ENCODE assay signal across 28 cellular contexts in genomic region chr19:39802958-39803357, GRCh38. TPM values are rescaled to one million over a fixed set of nuclear protein-coding genes. Genes with fewer than 3 reads are reported as not detected.
A peak's percentile ranks its signal among the peaks of the same experiment; 100 is the strongest.
DNase-seq lines count a peak whose midpoint lies in the region; ATAC-seq and TF ChIP-seq lines count a peak whose summit lies in the region.
"Had no signal": no experiment of that assay in that cellular context is flagged by ENCODE, and none has a peak within 500 bp of the region (broad histone marks: within the 10 kb centered on the region; RNA-seq: fewer than 3 reads in every experiment).

No MANE protein-coding gene starts in this region.

- no peaks in the 10 kb centered on the region for H3K9me3 Mint-ChIP-seq in activated naive CD8-positive, alpha-beta T cell treated with anti-CD3 and anti-CD28 coated beads, Interleukin-2, amount 50 U/mL, for 24 hours
- H3K9me3 Mint-ChIP-seq in activated naive CD8-positive, alpha-beta T cell treated with anti-CD3 and anti-CD28 coated beads for 36 hours = no peaks in the 10 kb centered on the region
- H3K9me3 Mint-ChIP-seq in nephron progenitor cell = peaks cover 1% of the 10 kb centered on the region
- H3K9me3 Mint-ChIP-seq: H9; stimulated activated naive CD8-positive, alpha-beta T cell treated with anti-CD3 and anti-CD28 coated beads, Interleukin-15, Interleukin-2, amounts not matched to agents 100 ng/mL and 50 ng/mL, for 24 hours had no signal

- H3K36me3 ChIP-seq in Panc1 (ENCODE audit: control insufficient read depth, insufficient read depth, low read length) = no peaks in the 10 kb centered on the region
- H3K36me3 ChIP-seq in A673 (ENCODE audit: insufficient read depth, low read length, poor library complexity, severe bottlenecking) = no peaks in the 10 kb centered on the region
- H3K36me3 ChIP-seq: BLaER1 treated with 17β-estradiol and CSF1 and Interleukin-3, amounts not matched to agents 10 nM and 100 nM; tibial artery had no signal

- POLR2A ChIA-PET in Panc1 (lab: Charles Lee) = interaction anchor here (0.6 to 2.7 kb wide), 9 partner anchors 8 to 199 kb away, joined by 3 to 12 read pairs (median 4); partner anchors contain the start of gene DYRK1B
- POLR2A ChIA-PET in A673 (lab: Charles Lee; ENCODE audit: low non-redundant PET) = no interaction called here

- H3K27me3 Mint-ChIP-seq in activated naive CD8-positive, alpha-beta T cell treated with anti-CD3 and anti-CD28 coated beads, Interleukin-2, amount 50 U/mL, for 24 hours = peaks cover 15% of the 10 kb centered on the region
- peaks cover 12% of the 10 kb centered on the region for H3K27me3 Mint-ChIP-seq in activated naive CD8-positive, alpha-beta T cell treated with anti-CD3 and anti-CD28 coated beads for 36 hours
- H3K27me3 Mint-ChIP-seq in nephron progenitor cell (ENCODE audit: low read depth, poor library complexity) = peaks cover 28% of the 10 kb centered on the region

- no peak for ATAC-seq in activated naive CD8-positive, alpha-beta T cell treated with anti-CD3 and anti-CD28 coated beads, Interleukin-2, amount 50 U/mL, for 24 hours
- ATAC-seq in Panc1 (peak; percentile 16), HG03159 (IDR thresholded peaks at IDR 0.05; ENCODE audit: unreplicated experiment) (no peak)
- ATAC-seq: esophagus mucosa, foreskin keratinocyte had no signal

- CTCF ChIA-PET in Panc1 (lab: Charles Lee) = interaction anchor here (0.5 to 12.0 kb wide), 9 partner anchors 10 to 837 kb away, joined by 3 to 248 read pairs (median 7); no protein-coding TSS in a partner anchor
- CTCF ChIA-PET in A673 (lab: Charles Lee) = no interaction called here

- H3K9me3 ChIP-seq in Panc1 (ENCODE audit: control insufficient read depth, insufficient read depth, low read depth, low read length) = peaks cover under 1% of the 10 kb centered on the region; the same call in 1 of the 2 replicates
- no peaks in the 10 kb centered on the region for H3K9me3 ChIP-seq in A673 (ENCODE audit: low read depth, low read length, poor library complexity, severe bottlenecking)
- H3K9me3 ChIP-seq: BLaER1 treated with 17β-estradiol and CSF1 and Interleukin-3, amounts not matched to agents 10 nM and 100 nM; Caco-2; tibial artery had no signal

- no peaks in the 10 kb centered on the region for H3K36me3 Mint-ChIP-seq in activated naive CD8-positive, alpha-beta T cell treated with anti-CD3 and anti-CD28 coated beads, Interleukin-2, amount 50 U/mL, for 24 hours (ENCODE audit: low read depth)
- H3K36me3 Mint-ChIP-seq in activated naive CD8-positive, alpha-beta T cell treated with anti-CD3 and anti-CD28 coated beads for 36 hours = no peaks in the 10 kb centered on the region
- no peaks in the 10 kb centered on the region for H3K36me3 Mint-ChIP-seq in nephron progenitor cell (ENCODE audit: low read depth)

- no peak overlapping the region for H3K4me3 Mint-ChIP-seq in activated naive CD8-positive, alpha-beta T cell treated with anti-CD3 and anti-CD28 coated beads, Interleukin-2, amount 50 U/mL, for 24 hours
- no peak overlapping the region for H3K4me3 Mint-ChIP-seq in activated naive CD8-positive, alpha-beta T cell treated with anti-CD3 and anti-CD28 coated beads for 36 hours
- no peak overlapping the region for H3K4me3 Mint-ChIP-seq in nephron progenitor cell
- H3K4me3 Mint-ChIP-seq: H9; stimulated activated naive CD8-positive, alpha-beta T cell treated with anti-CD3 and anti-CD28 coated beads, Interleukin-15, Interleukin-2, amounts not matched to agents 100 ng/mL and 50 ng/mL, for 24 hours had no signal

- DNase-seq in activated naive CD8-positive, alpha-beta T cell treated with anti-CD3 and anti-CD28 coated beads, Interleukin-2, amount 50 U/mL, for 24 hours = no peak
- no peak for DNase-seq in activated naive CD8-positive, alpha-beta T cell treated with anti-CD3 and anti-CD28 coated beads for 36 hours
- DNase-seq in Panc1 (ENCODE audit: low read depth, low spot score) (no peak), nephron progenitor cell (no peak), substantia nigra (lab: John Stamatoyannopoulos, UW) (no peak), A673 (ENCODE audit: low spot score) (no peak)
- DNase-seq in activated CD4-positive, alpha-beta T cell treated with anti-CD3 and anti-CD28 coated beads for 1 hour = no peak
- DNase-seq: activated CD4-positive, alpha-beta T cell treated with anti-CD3 and anti-CD28 coated beads for 48 hours; activated CD8-positive, alpha-beta memory T cell treated with anti-CD3 and anti-CD28 coated beads for 24 hours; activated gamma-delta T cell; Caco-2; DMS79 treated with DMSO at 0.1 percent for 48 hours; foreskin keratinocyte; H9; KG1; mammary epithelial cell; NCI-H1417 treated with DMSO at 0.1 percent for 48 hours; NCI-H345; NCI-H774; tibial artery had no signal

- peak overlapping the region; percentile 0 for H3K27ac Mint-ChIP-seq in activated naive CD8-positive, alpha-beta T cell treated with anti-CD3 and anti-CD28 coated beads, Interleukin-2, amount 50 U/mL, for 24 hours
- no peak overlapping the region for H3K27ac Mint-ChIP-seq in activated naive CD8-positive, alpha-beta T cell treated with anti-CD3 and anti-CD28 coated beads for 36 hours
- H3K27ac Mint-ChIP-seq in nephron progenitor cell = peak overlapping the region; percentile 23
- H3K27ac Mint-ChIP-seq: stimulated activated naive CD8-positive, alpha-beta T cell treated with anti-CD3 and anti-CD28 coated beads, Interleukin-15, Interleukin-2, amounts not matched to agents 100 ng/mL and 50 ng/mL, for 24 hours had no signal

- TF ChIP-seq CTCF in Panc1 (IDR thresholded peaks at IDR 0.05) (no peak), nephron progenitor cell (IDR thresholded peaks at IDR 0.05) (no peak), A673 (conservative IDR thresholded peaks at IDR 0.05; ENCODE audit: low read depth, low read length) (no peak)

- peaks cover 6% of the 10 kb centered on the region; the same call in 1 of the 2 replicates for H3K4me1 ChIP-seq in Panc1 (ENCODE audit: control insufficient read depth, insufficient read depth, low read length)
- H3K4me1 ChIP-seq in A673 (ENCODE audit: insufficient read depth, low read length, poor library complexity, severe bottlenecking) = no peaks in the 10 kb centered on the region
- H3K4me1 ChIP-seq: BLaER1 treated with 17β-estradiol and CSF1 and Interleukin-3, amounts not matched to agents 10 nM and 100 nM; Caco-2; foreskin keratinocyte; tibial artery had no signal

- H3K27me3 ChIP-seq in Panc1 (ENCODE audit: control insufficient read depth, insufficient read depth, low read length) = peaks cover 49% of the 10 kb centered on the region
- peaks cover 13% of the 10 kb centered on the region for H3K27me3 ChIP-seq in A673 (replicated peaks; ENCODE audit: insufficient read depth, low read depth, low read length, poor library complexity)
- H3K27me3 ChIP-seq: BLaER1 treated with 17β-estradiol and CSF1 and Interleukin-3, amounts not matched to agents 10 nM and 100 nM had no signal

- in situ Hi-C loops in Panc1 (cut with HindIII; ENCODE audit: low pct_unique_long_range_greater_than_20kb, low sequenced_read_pairs) = no loop called here

- intact Hi-C loops in Panc1 (cut with micrococcal nuclease; ENCODE audit: unreplicated experiment) (no loop called here), A673 (cut with micrococcal nuclease; ENCODE audit: unreplicated experiment) (no loop called here)

- H3K4me1 Mint-ChIP-seq in activated naive CD8-positive, alpha-beta T cell treated with anti-CD3 and anti-CD28 coated beads, Interleukin-2, amount 50 U/mL, for 24 hours = no peaks in the 10 kb centered on the region
- H3K4me1 Mint-ChIP-seq in activated naive CD8-positive, alpha-beta T cell treated with anti-CD3 and anti-CD28 coated beads for 36 hours = peaks cover 2% of the 10 kb centered on the region
- peaks cover 9% of the 10 kb centered on the region for H3K4me1 Mint-ChIP-seq in nephron progenitor cell

- H3K4me3 ChIP-seq in Panc1 (ENCODE audit: low read depth in 2 of 2, low read length in 2 of 2) (no peak overlapping the region), A673 (ENCODE audit: low read depth, low read length, poor library complexity, severe bottlenecking) (no peak overlapping the region)
- H3K4me3 ChIP-seq: BLaER1 treated with 17β-estradiol and CSF1 and Interleukin-3, amounts not matched to agents 10 nM and 100 nM; tibial artery had no signal

- no TSS peak for BruUV-seq in Panc1 (replicated peaks; lab: Mats Ljungman, UMichigan)
- BruUV-seq in A673 (replicated peaks; lab: Mats Ljungman, UMichigan) = no TSS peak

- no peak overlapping the region for H3K27ac ChIP-seq in Panc1 (ENCODE audit: low read length)
- H3K27ac ChIP-seq in substantia nigra (ENCODE audit: low read depth, low read length, poor library complexity, severe bottlenecking) = no peak overlapping the region
- H3K27ac ChIP-seq in A673 (ENCODE audit: low read depth, low read length, poor library complexity, severe bottlenecking) = no peak overlapping the region
- H3K27ac ChIP-seq: BLaER1 treated with 17β-estradiol and CSF1 and Interleukin-3, amounts not matched to agents 10 nM and 100 nM; foreskin keratinocyte; tibial artery had no signal

RNA-seq across cellular contexts. Expression of gene LEUTX, which starts 24.3 kb away (rescaled TPM):
- not detected for total RNA-seq in activated naive CD8-positive, alpha-beta T cell treated with anti-CD3 and anti-CD28 coated beads for 36 hours
- total RNA-seq in Panc1 (2021; ENCODE audit: unreplicated experiment) = not detected
- not detected for polyA plus RNA-seq in Panc1 (2012; ENCODE audit: insufficient read length)
- total RNA-seq in A673 (2021) = not detected in 2 replicates
- total RNA-seq: Caco-2; esophagus mucosa; foreskin keratinocyte; H9; HT1080; mammary epithelial cell; OCI-LY7; pulmonary artery endothelial cell; T-helper 2 cell treated with Interferon-gamma antibody and Interleukin-4, amounts not matched to agents 100 ng/mL and 5 ng/mL, for 36 hours had no signal
- polyA plus RNA-seq: foreskin keratinocyte, mammary epithelial cell had no signal

RNA-seq across cellular contexts. Expression of gene DYRK1B, which starts 31.0 kb away (rescaled TPM):
- 1 to 10 TPM; 3.8 to 4.9 TPM for total RNA-seq in activated naive CD8-positive, alpha-beta T cell treated with anti-CD3 and anti-CD28 coated beads for 36 hours
- total RNA-seq in Panc1 (2021; ENCODE audit: unreplicated experiment) (322 TPM), A673 (2021) (16.0 and 19.0 TPM in 2 replicates)
- polyA plus RNA-seq in Panc1 (2012; ENCODE audit: insufficient read length) = 462 TPM

RNA-seq across cellular contexts. Expression of gene FBL, which starts 43.2 kb away (rescaled TPM):
- 100 to 1,000 TPM; 925 to 936 TPM for total RNA-seq in activated naive CD8-positive, alpha-beta T cell treated with anti-CD3 and anti-CD28 coated beads for 36 hours
- 4,927 TPM for total RNA-seq in Panc1 (2021; ENCODE audit: unreplicated experiment)
- 6,160 TPM for polyA plus RNA-seq in Panc1 (2012; ENCODE audit: insufficient read length)
- 573 and 581 TPM in 2 replicates for total RNA-seq in A673 (2021)

Comparison
In these comparisons a context has a peak if more than half of its experiments do, and no peak if none do; other contexts are left out.
1. RNA of gene DYRK1B, which starts 31.0 kb away (total RNA-seq): 322 TPM in Panc1 (single experiment); 16.0 to 19.0 TPM in A673 and 3.8 to 4.9 TPM in activated naive CD8-positive, alpha-beta T cell treated with anti-CD3 and anti-CD28 coated beads for 36 hours; every median in the first group is over 10 times any median in the second.